1 cellular context compared by ENCODE assay signal in genomic region chr2:229714080-229714735, GRCh38.
TF ChIP-seq lines count a peak whose summit lies in the region.

DNER (minus strand) TSS chr2:229714555; CDS start chr2:229714423, 132 bp downstream.

TF ChIP-seq in H1, 55 proteins besides CTCF, POLR2A, EP300 and RAD21:
- no peak for TF ChIP-seq SP2 (IDR thresholded peaks at IDR 0.05; ENCODE audit: low read length)
- TF ChIP-seq BACH1 (IDR thresholded peaks at IDR 0.05; ENCODE audit: low read length) = no peak
- 0 out of 2 replicates have a peak, but pooled peaks have one; percentile 28 for TF ChIP-seq TAF1 (IDR thresholded peaks at IDR 0.05; ENCODE audit: low read depth, low read length)
- TF ChIP-seq CHD1 (IDR thresholded peaks at IDR 0.05; ENCODE audit: low read depth, low read length) = no peak
